8 cellular contexts compared by ENCODE assay signal in genomic region chr22:43151251-43152000, GRCh38. TPM values are rescaled to one million over a fixed set of nuclear protein-coding genes. Genes with fewer than 3 reads are reported as not detected.
A peak's percentile ranks its signal among the peaks of the same experiment; 100 is the strongest.
DNase-seq lines count a peak whose midpoint lies in the region; ATAC-seq, FAIRE-seq and TF ChIP-seq lines count a peak whose summit lies in the region.

TSPO (plus strand) TSS chr22:43151559; CDS start chr22:43159239, 7,680 bp downstream.

- H3K4me1 Mint-ChIP-seq in CD4-positive, CD25-positive, alpha-beta regulatory T cell = peaks cover 0 to 21% (median 7%) of the 10 kb centered on the region in 4 donors

- H3K4me3 Mint-ChIP-seq in CD4-positive, CD25-positive, alpha-beta regulatory T cell = peak within 1 kb of the TSS; percentile 91 to 95 (median 92)

- peak within 1 kb of the TSS; percentile 71 for H3K27ac ChIP-seq in CD4-positive, CD25-positive, alpha-beta regulatory T cell (ENCODE audit: insufficient read depth, low read length, poor library complexity, severe bottlenecking)
- H3K27ac ChIP-seq in K562 (ENCODE audit: extremely low read depth, low read depth, low read length) = peak within 1 kb of the TSS; percentile 76

- no peak for TF ChIP-seq EP300 in K562 (IDR thresholded peaks at IDR 0.05; ENCODE audit: low read length)

- 0% methylated on average over 22 of the region's 75 CpGs for WGBS in K562 (ENCODE audit: insufficient coverage, low coverage, missing lambda C conversion rate)

- peak; percentile 53 to 54 for ATAC-seq in CD4-positive, CD25-positive, alpha-beta regulatory T cell (ENCODE audit: low read depth in 2 of 2)
- peak; percentile 38 for ATAC-seq in HG02798 (IDR thresholded peaks at IDR 0.05; ENCODE audit: poor library complexity, unreplicated experiment)
- peak; percentile 79 for ATAC-seq in K562
- no peak for ATAC-seq in GM18861 (IDR thresholded peaks at IDR 0.05; ENCODE audit: unreplicated experiment)

- peaks cover 4% of the 10 kb centered on the region for H3K27me3 Mint-ChIP-seq in CD4-positive, CD25-positive, alpha-beta regulatory T cell

- TSS peak; percentile 50 for BruUV-seq in K562 (replicated peaks; lab: Mats Ljungman, UMichigan)

- no peak for FAIRE-seq in K562 (lab: Jason Lieb, UNC)

- no peaks in the 10 kb centered on the region for H3K27me3 ChIP-seq in CD4-positive, CD25-positive, alpha-beta regulatory T cell (ENCODE audit: control insufficient read depth, insufficient read depth, low read length)
- H3K27me3 ChIP-seq in K562 (ENCODE audit: control insufficient read depth in 2 of 2, insufficient read depth in 2 of 2, low read length in 2 of 2) = no peaks in the 10 kb centered on the region

- H2AFZ ChIP-seq in K562 (ENCODE audit: low read depth, low read length) = peak within 1 kb of the TSS; percentile 83

- no peaks in the 10 kb centered on the region for H3K36me3 Mint-ChIP-seq in CD4-positive, CD25-positive, alpha-beta regulatory T cell

- TF ChIP-seq RAD21 in K562 (CRISPR knock-in tag; conservative IDR thresholded peaks at IDR 0.05 in 1 of 2, IDR thresholded peaks at IDR 0.05 in 1 of 2) = no peak

- H3K9ac ChIP-seq in K562 (ENCODE audit: insufficient read depth in 1 of 2, low read depth in 2 of 2, low read length in 2 of 2) = peak within 1 kb of the TSS; percentile 82 to 96

- peaks cover 29% of the 10 kb centered on the region for H3K79me2 ChIP-seq in K562 (ENCODE audit: control insufficient read depth, insufficient read depth, low read length)

- H3K4me2 ChIP-seq in K562 (ENCODE audit: insufficient read depth, low read length) = peak within 1 kb of the TSS; percentile 85

- H4K20me1 ChIP-seq in K562 (replicated peaks; ENCODE audit: control insufficient read depth, insufficient read depth, low read length) = 0 out of 2 replicates have a peak, but pooled peaks cover 3% of the 10 kb centered on the region

- in situ Hi-C loops in K562 (cut with MboI) = no loop called here

- POLR2A ChIA-PET in K562 (lab: Yijun Ruan, JAX) = interaction anchor here (0.6 kb wide), 1 partner anchor 48 kb away, joined by 4 read pairs; no protein-coding TSS in a partner anchor

- H3K36me3 ChIP-seq in CD4-positive, CD25-positive, alpha-beta regulatory T cell (ENCODE audit: control insufficient read depth, insufficient read depth, low read length) = no peaks in the 10 kb centered on the region
- H3K36me3 ChIP-seq in K562 (ENCODE audit: control insufficient read depth, insufficient read depth, low read length) = no peaks in the 10 kb centered on the region

- intact Hi-C loops in K562 (cut with micrococcal nuclease) = no loop called here

- TF ChIP-seq CTCF in K562 (IDR thresholded peaks at IDR 0.05 in 2 of 3, conservative IDR thresholded peaks at IDR 0.05 in 1 of 3; ENCODE audit: insufficient read depth in 2 of 3, low read depth in 1 of 3, low read length in 3 of 3) = no peak

- H3K4me1 ChIP-seq in CD4-positive, CD25-positive, alpha-beta regulatory T cell (ENCODE audit: control insufficient read depth, insufficient read depth, low read length, poor library complexity, severe bottlenecking) = peaks cover 20% of the 10 kb centered on the region
- peaks cover 0 to 38% of the 10 kb centered on the region in 2 experiments; a peak in 3 of 5 replicates for H3K4me1 ChIP-seq in K562 (replicated peaks in 1 of 2; ENCODE audit: control insufficient read depth in 2 of 2, insufficient read depth in 2 of 2, low read length in 2 of 2)

- H3K9me1 ChIP-seq in K562 (ENCODE audit: control insufficient read depth, insufficient read depth, low read length) = no peaks in the 10 kb centered on the region

- TF ChIP-seq POLR2A in K562 (conservative IDR thresholded peaks at IDR 0.05) = no peak

- H3K9me3 Mint-ChIP-seq in CD4-positive, CD25-positive, alpha-beta regulatory T cell = no peaks in the 10 kb centered on the region

- peak within 1 kb of the TSS; percentile 69 for H3K4me3 ChIP-seq in CD4-positive, CD25-positive, alpha-beta regulatory T cell (ENCODE audit: low read depth, low read length)
- peak within 1 kb of the TSS; percentile 54 for H3K4me3 ChIP-seq in K562

- peak within 1 kb of the TSS; percentile 56 to 95 (median 92) for H3K27ac Mint-ChIP-seq in CD4-positive, CD25-positive, alpha-beta regulatory T cell

- H3K9me3 ChIP-seq in CD4-positive, CD25-positive, alpha-beta regulatory T cell (ENCODE audit: control insufficient read depth in 2 of 2, low read length in 2 of 2) = no peaks in the 10 kb centered on the region
- no peaks in the 10 kb centered on the region for H3K9me3 ChIP-seq in K562 (replicated peaks; ENCODE audit: control insufficient read depth, insufficient read depth, low read depth, low read length)

- DNase-seq in CD4-positive, CD25-positive, alpha-beta regulatory T cell = peak; percentile 40 to 64 (median 52)
- DNase-seq in T1000 (lab: John Stamatoyannopoulos, UW) (peak; percentile 56), K562 (ENCODE audit: extremely low read depth in 1 of 4, low spot score in 3 of 4) (peak; percentile 53 to 85 (median 80)), hypothalamus (lab: John Stamatoyannopoulos, UW) (peak in 50 of 51 donors; percentile 26 to 90 (median 74)), retina (peak; percentile 47), NCI-H187 (lab: John Stamatoyannopoulos, UW) (no peak)

- CTCF ChIA-PET in K562 (lab: Yijun Ruan, JAX; ENCODE audit: low intra/inter-chr PET ratio) = no interaction called here

TF ChIP-seq in K562, 482 proteins besides CTCF, POLR2A, EP300 and RAD21 (continues in another document):
- TF ChIP-seq STAT6 (CRISPR knock-in tag; IDR thresholded peaks at IDR 0.05) = no peak
- TF ChIP-seq ZNF133 (CRISPR knock-in tag; IDR thresholded peaks at IDR 0.05) = no peak
- no peak for TF ChIP-seq COPS2 (conservative IDR thresholded peaks at IDR 0.05)
- TF ChIP-seq SMARCB1 (IDR thresholded peaks at IDR 0.05; ENCODE audit: insufficient read length, low read depth) = no peak
- no peak for TF ChIP-seq ATF7 (IDR thresholded peaks at IDR 0.05)
- no peak for TF ChIP-seq ELF4 (CRISPR knock-in tag; IDR thresholded peaks at IDR 0.05)
- TF ChIP-seq ZNF140 (CRISPR knock-in tag; IDR thresholded peaks at IDR 0.05) = no peak
- TF ChIP-seq ZEB2 (IDR thresholded peaks at IDR 0.05) = no peak
- TF ChIP-seq NKRF (IDR thresholded peaks at IDR 0.05; ENCODE audit: borderline replicate concordance) = no peak
- no peak for TF ChIP-seq HOXB6 (CRISPR knock-in tag; IDR thresholded peaks at IDR 0.05; ENCODE audit: borderline replicate concordance)
- TF ChIP-seq BHLHE40 (IDR thresholded peaks at IDR 0.05; ENCODE audit: low read length) = no peak
- no peak for TF ChIP-seq ZNF696 (CRISPR knock-in tag; conservative IDR thresholded peaks at IDR 0.05)

RNA-seq across cellular contexts. Expression of gene TSPO, which starts in this region (rescaled TPM):
- total RNA-seq in CD4-positive, CD25-positive, alpha-beta regulatory T cell = 79.9 TPM
- polyA plus RNA-seq in CD4-positive, CD25-positive, alpha-beta regulatory T cell = 100 to 1,000 TPM; 332 to 603 (median 474) TPM
- total RNA-seq in K562 (2011; cell fraction: chromatin; rRNA removed; ENCODE audit: low replicate concordance) = 4.2 and 18.3 TPM in 2 replicates
- total RNA-seq in K562 (2011; cell fraction: nucleolus; rRNA removed) = 30.4 and 33.7 TPM in 2 replicates
- total RNA-seq in K562 (2011; cell fraction: nucleoplasm; rRNA removed) = 12.2 and 13.5 TPM in 2 replicates
- total RNA-seq in K562 (2014; rRNA removed) = 108 and 141 TPM in 2 replicates
- total RNA-seq in K562 (2014; rRNA removed; fragmentation: Illumina TruSeq; extraction: Trizol) = 6.0 and 7.2 TPM in 2 replicates
- 25.3 and 29.2 TPM in 2 replicates for total RNA-seq in K562 (2015; rRNA removed; fragmentation: Illumina TruSeq; extraction: Trizol)
- total RNA-seq in K562 (2021) = 81.7 and 82.4 TPM in 2 replicates
- polyA plus RNA-seq in K562 (2011; rRNA removed) = 29.0 and 49.9 TPM in 2 replicates
- polyA plus RNA-seq in K562 (2011; cell fraction: cytosol; rRNA removed) = 81.9 and 251 TPM in 2 replicates
- 42.5 and 50.8 TPM in 2 replicates for polyA plus RNA-seq in K562 (2011; cell fraction: nucleus; rRNA removed)
- 45.5 and 82.4 TPM in 2 replicates for polyA plus RNA-seq in K562 (2012)
- polyA plus RNA-seq in K562 (2014; fragmentation: Illumina TruSeq; extraction: Trizol) = 11.5 and 38.8 TPM in 2 replicates
- 10 to 100 TPM in 1 of 2 experiments, 1 to 10 TPM in 1; 4.9 to 18.0 TPM for polyA plus RNA-seq in K562 (2014; fragmentation: Nextera tagmentation; extraction: Ambion mirVana)
- polyA plus RNA-seq in K562 (2014; rRNA removed) = 126 and 139 TPM in 2 replicates
- polyA minus RNA-seq in K562 (2011; rRNA and poly(A)+ RNA removed) = 2.7 and 3.9 TPM in 2 replicates
- 15.2 and 30.7 TPM in 2 replicates for polyA minus RNA-seq in K562 (2011; cell fraction: cytosol; rRNA and poly(A)+ RNA removed)
- polyA minus RNA-seq in K562 (2011; cell fraction: nucleus; rRNA and poly(A)+ RNA removed) = 7.3 and 7.7 TPM in 2 replicates

Comparison
In these comparisons a context has a peak if more than half of its experiments do, and no peak if none do; other contexts are left out.
1. DNase-seq: peak in CD4-positive, CD25-positive, alpha-beta regulatory T cell (3 of 3), T1000 (single experiment), K562 (4 of 4), hypothalamus (50 of 51) and retina (single experiment); none in NCI-H187 (0 of 2).